Comparison of ENCODE assay signal across 8 cellular contexts in the genomic region with DNA sequence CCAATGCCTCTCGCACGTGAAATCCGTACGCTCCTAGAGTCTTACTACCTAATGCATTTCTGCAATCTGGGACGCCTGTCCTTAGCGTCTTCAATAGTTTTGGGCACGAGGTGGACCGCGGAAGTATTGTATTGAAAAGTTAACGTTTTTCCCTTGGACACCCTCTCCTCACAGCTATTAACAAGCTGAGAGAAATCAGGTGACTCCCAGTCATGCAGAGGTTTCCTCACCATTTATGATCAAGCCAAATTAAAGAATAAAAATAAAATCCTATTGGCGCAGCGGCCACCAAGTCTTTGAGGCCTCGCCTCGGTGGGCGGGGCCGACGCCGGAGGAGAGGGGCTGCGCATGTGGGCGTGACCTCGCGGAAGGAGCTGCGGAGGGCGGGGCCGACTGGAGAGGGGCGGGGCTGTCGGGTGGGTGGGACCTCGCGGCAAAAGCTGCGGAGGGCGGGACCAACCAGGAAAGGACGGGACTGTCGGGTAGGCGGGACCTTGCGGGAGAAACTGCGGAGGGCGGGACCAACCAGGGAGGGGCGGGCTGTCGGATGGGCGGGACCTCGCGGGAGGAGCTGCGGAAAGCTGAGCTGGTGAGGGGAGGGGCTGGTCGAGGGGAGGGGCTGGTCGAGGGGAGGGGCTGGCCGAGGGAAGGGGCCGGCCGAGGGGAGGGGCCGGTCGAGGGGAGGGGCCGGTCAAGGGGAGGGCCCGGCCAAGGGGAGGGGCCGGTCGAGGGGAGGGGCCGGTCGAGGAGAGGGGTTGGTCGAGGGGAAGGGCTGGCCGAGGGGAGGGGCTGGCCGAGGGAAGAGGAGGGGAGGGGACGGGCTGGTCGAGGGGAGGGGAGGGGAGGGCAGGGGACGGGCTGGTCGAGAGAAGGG. TPM values are rescaled to one million over a fixed set of nuclear protein-coding genes. Genes with fewer than 3 reads are reported as not detected.
DNase-seq lines count a peak whose midpoint lies in the region; ATAC-seq and TF ChIP-seq lines count a peak whose summit lies in the region.

No MANE protein-coding gene starts in this region.

- no peak for TF ChIP-seq CTCF in mucosa of descending colon (IDR thresholded peaks at IDR 0.05)

- H3K36me3 ChIP-seq in mucosa of descending colon (ENCODE audit: low read depth), result no peaks in the 10 kb centered on the region

- H3K4me3 ChIP-seq in mucosa of descending colon, result no peak overlapping the region

- no peaks in the 10 kb centered on the region for H3K9me3 ChIP-seq in mucosa of descending colon

- intact Hi-C loops in mucosa of descending colon (cut with DNase I, micrococcal nuclease), result loop anchor here in 1 of 2 donors (2.0 kb wide), 1 partner anchor 54 kb away; no protein-coding TSS in a partner anchor

- H3K4me1 ChIP-seq in mucosa of descending colon (ENCODE audit: low read depth), result peaks cover 9% of the 10 kb centered on the region

- DNase-seq in COLO668 (lab: John Stamatoyannopoulos, UW; ENCODE audit: unreplicated experiment) (peak; percentile 96), KBM-7 (peak; percentile 86), OCI-M2 (lab: John Stamatoyannopoulos, UW; ENCODE audit: unreplicated experiment) (peak; percentile 58), epithelial cell of prostate (ENCODE audit: low read depth, low spot score) (peak; percentile 92), mucosa of descending colon (peak; percentile 97 to 100 (median 99))
- DNase-seq in activated T-cell treated with anti-CD3 and anti-CD28 coated beads, Interleukin-2, amount 50 U/mL, for 1 hour, result peak; percentile 97
- peak; percentile 93 to 96 for DNase-seq in stimulated activated CD8-positive, alpha-beta memory T cell treated with anti-CD3 and anti-CD28 coated beads, Interleukin-15, amount 100 ng/mL, for 48 hours (ENCODE audit: low read depth in 2 of 2)

- in situ Hi-C loops in KBM-7 (cut with MboI; ENCODE audit: low pct_unique_long_range_greater_than_20kb, low sequenced_read_pairs), result no loop called here

- H3K27ac ChIP-seq in epithelial cell of prostate, result peak overlapping the region; percentile 59

- ATAC-seq in GM21576 (IDR thresholded peaks at IDR 0.05; ENCODE audit: unreplicated experiment) (peak; percentile 42), mucosa of descending colon (peak; percentile 85)

RNA-seq across cellular contexts. Expression of a gene that starts 1.1 kb away (rescaled TPM):
- total RNA-seq in mucosa of descending colon, result 100 to 1,000 TPM; 131 to 173 (median 160) TPM
